ENCODE assay signal across 24 cellular contexts in the genomic region with DNA sequence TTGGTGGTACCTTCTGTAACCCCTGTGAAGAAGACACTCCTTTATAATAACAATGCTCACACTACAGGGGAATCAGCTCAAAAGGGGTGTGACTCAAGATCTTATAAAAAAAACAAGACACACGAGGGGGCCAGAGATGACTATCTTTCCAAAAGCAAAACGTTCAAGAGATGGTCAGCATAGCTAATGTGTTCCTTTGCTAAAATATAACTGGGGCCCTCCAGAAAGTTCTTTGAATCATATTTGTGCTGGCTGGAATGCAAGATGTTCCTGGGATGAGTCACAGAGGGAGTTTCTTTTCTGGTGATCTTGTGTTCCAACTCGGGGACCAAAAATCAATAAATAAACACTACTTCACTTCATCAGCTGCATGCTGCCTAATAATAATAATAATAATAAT. TPM values are rescaled to one million over a fixed set of nuclear protein-coding genes. Genes with fewer than 3 reads are reported as not detected.
DNase-seq lines count a peak whose midpoint lies in the region; ATAC-seq, FAIRE-seq and TF ChIP-seq lines count a peak whose summit lies in the region.
"Had no signal": no experiment of that assay in that cellular context is flagged by ENCODE, and none has a peak within 500 bp of the region (broad histone marks: within the 10 kb centered on the region; RNA-seq: fewer than 3 reads in every experiment).

No MANE protein-coding gene starts in this region.

- H3K9ac ChIP-seq in GM23248 = no peak overlapping the region

- no peak for FAIRE-seq in GM12892 (lab: Jason Lieb, UNC)
- FAIRE-seq: islet of Langerhans, K562 had no signal

- H3K4me3 ChIP-seq in GM23248 (no peak overlapping the region), astrocyte of the cerebellum (ENCODE audit: low read depth, low read length) (no peak overlapping the region), foreskin fibroblast (ENCODE audit: low read depth in 1 of 2, low read length in 2 of 2) (no peak overlapping the region), uterus (no peak overlapping the region)
- H3K4me3 ChIP-seq: K562, lung, smooth muscle cell had no signal

- in situ Hi-C loops in GM23248 (cut with MboI) (no loop called here), astrocyte of the cerebellum (cut with HindIII; ENCODE audit: low sequenced_read_pairs) (no loop called here)

- H3K4me1 ChIP-seq in GM23248 (ENCODE audit: insufficient read depth) (peaks cover 4% of the 10 kb centered on the region), uterus (peaks cover 0 to 6% of the 10 kb centered on the region in 2 donors)

- no peaks in the 10 kb centered on the region for H4K20me1 ChIP-seq in GM23248 (ENCODE audit: insufficient read depth)

- no peak overlapping the region for H3K4me2 ChIP-seq in GM23248 (ENCODE audit: unreplicated experiment)
- H3K4me2 ChIP-seq: smooth muscle cell had no signal

- H3K79me2 ChIP-seq in GM23248 (ENCODE audit: insufficient read depth) = no peaks in the 10 kb centered on the region

- intact Hi-C loops in uterus (cut with DNase I; ENCODE audit: low total_unique reads) = no loop called here

- TF ChIP-seq CTCF in astrocyte of the cerebellum (IDR thresholded peaks at IDR 0.05; ENCODE audit: low read depth, low read length, missing control alignments) (no peak), foreskin fibroblast (IDR thresholded peaks at IDR 0.05; ENCODE audit: low read depth, low read length) (no peak), uterus (IDR thresholded peaks at IDR 0.05) (no peak)

- no peak overlapping the region for H2AFZ ChIP-seq in GM23248

- 0% methylated on average over 2 to 3 of the region's 3 CpGs for WGBS in GM23248 (ENCODE audit: low coverage in 1 of 2, low lambda C conversion rate in 2 of 2, missing lambda C conversion rate in 2 of 2), 2 experiments

- TF ChIP-seq POLR2A in uterus (IDR thresholded peaks at IDR 0.05) (no peak), GM12892 (IDR thresholded peaks at IDR 0.05; ENCODE audit: low read depth, low read length) (no peak)

- no peak for ATAC-seq in HG03135 (IDR thresholded peaks at IDR 0.05; ENCODE audit: unreplicated experiment)
- ATAC-seq: K562, natural killer cell had no signal

- H3K36me3 ChIP-seq in GM23248 (ENCODE audit: low read depth) (no peaks in the 10 kb centered on the region), uterus (no peaks in the 10 kb centered on the region)

- peaks cover 3% of the 10 kb centered on the region; the same call in 1 of the 2 replicates for H3F3A ChIP-seq in GM23248 (ENCODE audit: insufficient read depth)

- H3K9me2 ChIP-seq in GM23248 (ENCODE audit: insufficient read depth) = no peaks in the 10 kb centered on the region

- H3K27me3 ChIP-seq in GM23248 (replicated peaks; ENCODE audit: insufficient read depth) (no peaks in the 10 kb centered on the region), uterus (no peaks in the 10 kb centered on the region)

- no peaks in the 10 kb centered on the region for H3K9me3 ChIP-seq in GM23248 (ENCODE audit: low read depth)
- no peaks in the 10 kb centered on the region for H3K9me3 ChIP-seq in uterus

- DNase-seq in GM23248 = peak; percentile 60
- peak; percentile 6 for DNase-seq in astrocyte of the cerebellum (ENCODE audit: low read depth)
- peak; percentile 45 to 79 for DNase-seq in foreskin fibroblast
- no peak for DNase-seq in uterus
- no peak for DNase-seq in epidermal melanocyte (ENCODE audit: insufficient read length, low spot score)
- DNase-seq in GM12892 (ENCODE audit: insufficient read length) = no peak
- DNase-seq: activated CD4-positive, CD25-positive, alpha-beta regulatory T cell; activated T-cell treated with anti-CD3 and anti-CD28 coated beads, Interleukin-2, amount 50 U/mL, for 48 hours; dermis blood vessel endothelial cell; erythroblast; GOT3; natural killer cell; NCI-H2081 treated with DMSO at 0.1 percent for 48 hours; NCI-H526; posterior cingulate gyrus; SHP77 treated with DMSO at 0.1 percent for 48 hours; stimulated activated CD4-positive, alpha-beta T cell treated with anti-CD3 and anti-CD28 coated beads, Interleukin-4, amount 100 ng/mL, for 4 hours had no signal

- no peak overlapping the region for H3K27ac ChIP-seq in GM23248
- H3K27ac ChIP-seq in uterus = peak overlapping the region; percentile 56 to 66
- H3K27ac ChIP-seq: HL-60 had no signal

RNA-seq across cellular contexts. Expression of a gene that starts 46.5 kb away (rescaled TPM):
- not detected in 2 replicates for total RNA-seq in GM23248 (2014; rRNA removed; shearing (Covaris generic))
- not detected in 2 replicates for polyA plus RNA-seq in GM23248 (2016; fragmentation: Nextera tagmentation; extraction: Ambion mirVana)
- total RNA-seq in uterus = 10 to 100 TPM in 3 of 4 donors, 1 to 10 TPM in 1; 6.0 to 80.1 (median 27.5) TPM
- not detected for polyA plus RNA-seq in GM12892 (2012; ENCODE audit: missing spikeins)
- total RNA-seq: K562, natural killer cell, smooth muscle cell had no signal
- polyA plus RNA-seq: CD14-positive monocyte, K562 had no signal

Comparison
In these comparisons a context has a peak if more than half of its experiments do, and no peak if none do; other contexts are left out.
1. DNase-seq: peak in GM23248 (single experiment), astrocyte of the cerebellum (single experiment) and foreskin fibroblast (2 of 2); none in uterus (0 of 2), epidermal melanocyte (single experiment) and GM12892 (single experiment).